ENCODE assay signal across 10 cellular contexts in the genomic region with DNA sequence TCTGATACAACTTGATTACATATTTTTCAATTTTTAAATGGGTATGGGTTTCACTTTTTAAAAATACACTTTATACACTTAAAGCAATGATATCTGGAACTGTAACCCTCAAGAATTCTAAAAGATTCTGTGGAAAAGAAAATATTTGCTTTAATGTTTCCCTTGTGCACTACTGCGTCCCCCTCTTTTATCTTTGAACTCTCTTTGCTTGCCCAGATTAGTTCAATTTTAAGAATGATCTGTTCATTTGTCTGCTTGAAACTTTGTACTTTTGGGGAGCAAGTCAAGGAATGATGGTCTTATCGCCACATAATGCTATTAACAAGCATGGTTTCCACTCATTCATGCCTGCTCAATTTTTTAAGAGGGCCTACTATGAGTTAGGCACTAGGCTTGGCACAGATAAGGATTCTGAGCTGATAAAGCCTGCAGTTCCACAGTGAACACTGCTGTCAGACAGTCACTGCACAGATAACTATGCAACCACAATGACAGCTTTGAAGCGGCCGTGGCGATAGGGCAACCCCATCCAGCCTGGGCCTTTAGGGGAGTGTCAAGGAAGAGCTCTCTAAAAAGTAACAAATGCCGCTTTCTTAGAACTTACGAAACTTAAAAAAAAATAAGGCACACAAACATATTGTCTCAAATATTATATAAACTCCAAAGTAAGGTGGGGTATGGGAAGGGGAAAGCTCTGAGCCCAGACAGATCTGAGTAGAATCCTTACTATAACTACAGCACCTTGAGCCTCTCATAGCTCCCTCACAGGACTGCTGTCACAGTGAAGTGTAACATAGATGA. TPM values are rescaled to one million over a fixed set of nuclear protein-coding genes. Genes with fewer than 3 reads are reported as not detected.
DNase-seq lines count a peak whose midpoint lies in the region; ATAC-seq and TF ChIP-seq lines count a peak whose summit lies in the region.
"Had no signal": no experiment of that assay in that cellular context is flagged by ENCODE, and none has a peak within 500 bp of the region (broad histone marks: within the 10 kb centered on the region; RNA-seq: fewer than 3 reads in every experiment).

No MANE protein-coding gene starts in this region.

- CTCF ChIA-PET in OCI-LY7 (lab: Charles Lee; ENCODE audit: unreplicated experiment), result interaction anchor here (0.6 kb wide), 1 partner anchor 111 kb away, joined by 7 read pairs; no protein-coding TSS in a partner anchor

- DNase-seq in GM23338 (ENCODE audit: low spot score) (no peak), UCSD-AML1 (lab: John Stamatoyannopoulos, UW; ENCODE audit: unreplicated experiment) (peak; percentile 34), brain microvascular endothelial cell (peak; percentile 66), sciatic nerve (ENCODE audit: low spot score) (no peak), OCI-LY7 (ENCODE audit: low spot score) (no peak), NCI-H226 (no peak), NCI-H2171 treated with DMSO at 0.1 percent for 48 hours (lab: John Stamatoyannopoulos, UW) (no peak)
- DNase-seq: EL, pancreas had no signal

- H3F3A ChIP-seq in GM23338 (replicated peaks; ENCODE audit: low read depth), result peaks cover 3% of the 10 kb centered on the region; the same call in 1 of the 2 replicates

- peaks cover 2% of the 10 kb centered on the region for H3K27me3 Mint-ChIP-seq in GM23338 (ENCODE audit: insufficient read depth, low read depth, poor library complexity)

- peaks cover 49% of the 10 kb centered on the region; the same call in 2 of the 3 replicates for H3K4me1 Mint-ChIP-seq in GM23338

- H2AFZ ChIP-seq in GM23338 (no peak overlapping the region), OCI-LY7 (ENCODE audit: low read length) (no peak overlapping the region)

- H3K4me3 ChIP-seq in GM23338 (no peak overlapping the region), brain microvascular endothelial cell (ENCODE audit: low read depth, low read length) (no peak overlapping the region), OCI-LY7 (ENCODE audit: low read depth, low read length, poor library complexity, severe bottlenecking) (no peak overlapping the region)
- H3K4me3 ChIP-seq: pancreas had no signal

- intact Hi-C loops in sciatic nerve (cut with DNase I) (no loop called here), OCI-LY7 (cut with micrococcal nuclease; ENCODE audit: unreplicated experiment) (loop anchor here (5.0 kb wide), 1 partner anchor 76 kb away; no protein-coding TSS in a partner anchor)

- peaks cover 4% of the 10 kb centered on the region; the same call in 1 of the 2 replicates for H4K20me1 ChIP-seq in GM23338 (replicated peaks; ENCODE audit: insufficient read depth)
- no peaks in the 10 kb centered on the region for H4K20me1 ChIP-seq in OCI-LY7 (ENCODE audit: insufficient read depth, low read length)

- peaks cover 39% of the 10 kb centered on the region for H3K79me2 ChIP-seq in GM23338 (replicated peaks; ENCODE audit: insufficient read depth)
- H3K79me2 ChIP-seq in OCI-LY7 (ENCODE audit: insufficient read depth, low read depth, low read length), result no peaks in the 10 kb centered on the region

- H3K36me3 ChIP-seq in GM23338 (ENCODE audit: insufficient read depth), result no peaks in the 10 kb centered on the region
- H3K36me3 ChIP-seq in brain microvascular endothelial cell (replicated peaks), result no peaks in the 10 kb centered on the region
- 0 out of 2 replicates have a peak, but pooled peaks cover 8% of the 10 kb centered on the region for H3K36me3 ChIP-seq in OCI-LY7 (ENCODE audit: insufficient read depth, low read length)
- H3K36me3 ChIP-seq: pancreas had no signal

- POLR2A ChIA-PET in OCI-LY7 (lab: Charles Lee), result interaction anchor here (0.6 to 2.1 kb wide), 7 partner anchors 10 to 1817 kb away, joined by 3 to 20 read pairs (median 4); no protein-coding TSS in a partner anchor

- TF ChIP-seq CTCF in GM23338 (conservative IDR thresholded peaks at IDR 0.05; ENCODE audit: low read depth in 2 of 2) (no peak), brain microvascular endothelial cell (IDR thresholded peaks at IDR 0.05; ENCODE audit: low read depth, low read length, missing control alignments) (no peak), OCI-LY7 (conservative IDR thresholded peaks at IDR 0.05; ENCODE audit: low read length) (no peak)

- H3K4me2 ChIP-seq in GM23338 (peak overlapping the region; percentile 31; the same call in 1 of the 2 replicates), OCI-LY7 (ENCODE audit: low read length) (no peak overlapping the region)

- H3K9me3 Mint-ChIP-seq in GM23338, result no peaks in the 10 kb centered on the region

- BruUV-seq in OCI-LY7 (replicated peaks; lab: Mats Ljungman, UMichigan), result no TSS peak

- peaks cover 60% of the 10 kb centered on the region for H3K4me1 ChIP-seq in GM23338 (ENCODE audit: insufficient read depth)
- H3K4me1 ChIP-seq in OCI-LY7 (ENCODE audit: insufficient read depth, low read length, poor library complexity, severe bottlenecking), result peaks cover 32% of the 10 kb centered on the region
- H3K4me1 ChIP-seq: pancreas had no signal

- H3K4me3 Mint-ChIP-seq in GM23338, result no peak overlapping the region

- H3K9me2 ChIP-seq in GM23338 (ENCODE audit: insufficient read depth), result no peaks in the 10 kb centered on the region
- no peaks in the 10 kb centered on the region for H3K9me2 ChIP-seq in OCI-LY7 (ENCODE audit: insufficient read depth, low read length)

- H3K27me3 ChIP-seq in GM23338 (ENCODE audit: insufficient read depth), result no peaks in the 10 kb centered on the region
- H3K27me3 ChIP-seq in brain microvascular endothelial cell (replicated peaks), result no peaks in the 10 kb centered on the region
- H3K27me3 ChIP-seq: pancreas had no signal

- no peak overlapping the region for H3K27ac Mint-ChIP-seq in GM23338

- in situ Hi-C loops in brain microvascular endothelial cell (cut with HindIII; ENCODE audit: low pct_ligation_motif_present, low sequenced_read_pairs), result no loop called here

- H3K27ac ChIP-seq in GM23338 (ENCODE audit: low read depth) (no peak overlapping the region), brain microvascular endothelial cell (peak overlapping the region; percentile 65), OCI-LY7 (ENCODE audit: low read depth, low read length, poor library complexity, severe bottlenecking) (no peak overlapping the region)
- H3K27ac ChIP-seq: pancreas had no signal

- no peaks in the 10 kb centered on the region for H3K9me3 ChIP-seq in OCI-LY7 (ENCODE audit: low read length)
- H3K9me3 ChIP-seq: pancreas had no signal

- H3K36me3 Mint-ChIP-seq in GM23338 (ENCODE audit: low read depth), result no peaks in the 10 kb centered on the region; the same call in 2 of the 3 replicates

- ATAC-seq in GM23338, result no peak
- ATAC-seq in sciatic nerve, result peak; percentile 62
- ATAC-seq in GM21717 (IDR thresholded peaks at IDR 0.05; ENCODE audit: unreplicated experiment), result no peak

TF ChIP-seq in GM23338, 12 proteins besides CTCF, POLR2A, EP300 and RAD21:
- no peak for TF ChIP-seq ZNF114 (CRISPR knock-in tag; IDR thresholded peaks at IDR 0.05)

RNA-seq across cellular contexts. Expression of a gene that starts 29.7 kb away (rescaled TPM):
- total RNA-seq in GM23338 (2014; rRNA removed; shearing (Covaris generic)), result 70.8 and 143 TPM in 2 replicates
- 46.8 and 54.9 TPM in 2 replicates for polyA plus RNA-seq in GM23338 (2016; fragmentation: Nextera tagmentation; extraction: Ambion mirVana)
- total RNA-seq in sciatic nerve (173 TPM), OCI-LY7 (2022) (92.9 and 109 TPM in 2 replicates)
- total RNA-seq in OCI-LY7 (2014; rRNA removed; shearing (Covaris generic)), result 57.3 and 65.3 TPM in 2 replicates

Comparison
In these comparisons a context has a peak if more than half of its experiments do, and no peak if none do; other contexts are left out.
1. DNase-seq: peak in UCSD-AML1 (single experiment) and brain microvascular endothelial cell (single experiment); none in GM23338 (single experiment), sciatic nerve (single experiment), OCI-LY7 (single experiment), NCI-H226 (single experiment) and NCI-H2171 treated with DMSO at 0.1 percent for 48 hours (single experiment).